In the genomic region with DNA sequence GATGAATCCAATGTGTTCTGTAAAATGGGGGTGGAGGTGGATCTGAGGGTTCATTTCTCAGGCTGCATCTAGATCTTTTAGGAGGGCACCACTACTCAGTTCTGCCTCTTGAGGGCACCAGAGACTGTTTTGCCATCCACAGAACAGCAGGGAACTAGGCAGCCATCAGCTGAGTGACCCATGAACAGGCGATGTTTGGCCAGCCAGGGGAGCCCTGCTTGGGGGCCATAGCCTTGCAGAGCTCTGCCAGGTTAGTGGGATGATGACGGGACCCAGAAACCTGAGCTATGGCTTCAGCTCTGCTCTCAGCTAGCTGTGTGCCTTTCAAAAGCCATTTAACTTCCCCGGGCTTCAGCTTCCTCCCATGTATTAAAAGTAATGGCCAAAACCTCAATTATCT, we compare ENCODE assay signal across 9 cellular contexts. TPM values are rescaled to one million over a fixed set of nuclear protein-coding genes. Genes with fewer than 3 reads are reported as not detected.
DNase-seq lines count a peak whose midpoint lies in the region; ATAC-seq and TF ChIP-seq lines count a peak whose summit lies in the region.
"Had no signal": no experiment of that assay in that cellular context is flagged by ENCODE, and none has a peak within 500 bp of the region (broad histone marks: within the 10 kb centered on the region; RNA-seq: fewer than 3 reads in every experiment).

No MANE protein-coding gene starts in this region.

- H3K4me3 ChIP-seq in MM.1S (ENCODE audit: low read length) (no peak overlapping the region), ovary (no peak overlapping the region)
- H3K4me3 ChIP-seq: skin epidermis had no signal

- no peak overlapping the region for H3K4me2 ChIP-seq in MM.1S (ENCODE audit: low read depth, low read length)

- H3K9me3 Mint-ChIP-seq in activated naive CD4-positive, alpha-beta T cell treated with anti-CD3 and anti-CD28 coated beads, Interleukin-2, amount 50 U/mL, for 72 hours = no peaks in the 10 kb centered on the region

- TF ChIP-seq POLR2A in ovary (IDR thresholded peaks at IDR 0.05) = no peak

- intact Hi-C loops in ovary (cut with DNase I) = loop anchor here in 2 of 4 donors (5.0 to 10.0 kb wide), 2 partner anchors 219 to 336 kb away; no protein-coding TSS in a partner anchor

- TF ChIP-seq EP300 in ovary (IDR thresholded peaks at IDR 0.05) = no peak

- peak; percentile 99 for TF ChIP-seq CTCF in MM.1S (IDR thresholded peaks at IDR 0.05; ENCODE audit: low read length)
- TF ChIP-seq CTCF in ovary (IDR thresholded peaks at IDR 0.05) = peak in 2 of 3 donors; percentile 28 to 36

- H3K9me3 ChIP-seq in MM.1S (replicated peaks; ENCODE audit: insufficient read depth, low read length) (no peaks in the 10 kb centered on the region), ovary (no peaks in the 10 kb centered on the region)

- no peak overlapping the region for H3K27ac Mint-ChIP-seq in activated naive CD4-positive, alpha-beta T cell treated with anti-CD3 and anti-CD28 coated beads, Interleukin-2, amount 50 U/mL, for 72 hours

- no peaks in the 10 kb centered on the region for H3K4me1 ChIP-seq in MM.1S (ENCODE audit: low read length)
- H3K4me1 ChIP-seq in ovary (ENCODE audit: insufficient read depth) = no peaks in the 10 kb centered on the region

- no peak overlapping the region for H2AFZ ChIP-seq in MM.1S (ENCODE audit: low read length)

- no peaks in the 10 kb centered on the region for H3F3A ChIP-seq in MM.1S (ENCODE audit: insufficient read depth, low read length)

- H3K36me3 ChIP-seq in MM.1S (replicated peaks; ENCODE audit: insufficient read depth, low read length) (no peaks in the 10 kb centered on the region), ovary (no peaks in the 10 kb centered on the region)

- no peaks in the 10 kb centered on the region for H3K9me2 ChIP-seq in MM.1S (replicated peaks; ENCODE audit: insufficient read depth, low read length)

- H4K20me1 ChIP-seq in MM.1S (ENCODE audit: insufficient read depth, low read length) = no peaks in the 10 kb centered on the region

- 31 to 43% (median 32%) methylated on average over 3 of the region's 3 CpGs for WGBS in ovary, 3 donors

- no peaks in the 10 kb centered on the region for H3K36me3 Mint-ChIP-seq in activated naive CD4-positive, alpha-beta T cell treated with anti-CD3 and anti-CD28 coated beads, Interleukin-2, amount 50 U/mL, for 72 hours

- no peaks in the 10 kb centered on the region for H3K79me2 ChIP-seq in MM.1S (ENCODE audit: low read length)

- H3K27me3 ChIP-seq in MM.1S (replicated peaks; ENCODE audit: insufficient read depth, low read length) = no peaks in the 10 kb centered on the region
- H3K27me3 ChIP-seq in ovary = no peaks in the 10 kb centered on the region

- H3K27ac ChIP-seq in MM.1S (ENCODE audit: low read length) (no peak overlapping the region), ovary (no peak overlapping the region)
- H3K27ac ChIP-seq: skin epidermis had no signal

- no peak overlapping the region for H3K9ac ChIP-seq in MM.1S (ENCODE audit: low read length)

- peak in 12 of 14 donors; percentile 7 to 60 (median 42) for DNase-seq in C1 segment of cervical spinal cord (lab: John Stamatoyannopoulos, UW)
- DNase-seq in MM.1S = peak; percentile 75
- peak; percentile 69 for DNase-seq in RPMI8226
- peak in 1 of 2 donors; percentile 43 for DNase-seq in activated naive CD4-positive, alpha-beta T cell treated with anti-CD3 and anti-CD28 coated beads, Interleukin-2, amount 50 U/mL, for 72 hours (ENCODE audit: low spot score in 2 of 2)
- peak; percentile 57 for DNase-seq in glomerular endothelial cell (ENCODE audit: extremely low read depth, low read depth, low spot score)
- DNase-seq in ovary = peak; percentile 14 to 66 (median 37)
- no peak for DNase-seq in mesenteric fat pad (ENCODE audit: low spot score)

- ATAC-seq in GM18873 (IDR thresholded peaks at IDR 0.05; ENCODE audit: low FRiP score, unreplicated experiment) = peak; percentile 43
- ATAC-seq in activated naive CD4-positive, alpha-beta T cell treated with anti-CD3 and anti-CD28 coated beads, Interleukin-2, amount 50 U/mL, for 72 hours = peak; percentile 69 to 73

RNA-seq across cellular contexts. Expression of gene NOS1AP, which starts 13.4 kb away (rescaled TPM):
- under 1 TPM; 0.18 to 0.27 TPM for total RNA-seq in activated naive CD4-positive, alpha-beta T cell treated with anti-CD3 and anti-CD28 coated beads, Interleukin-2, amount 50 U/mL, for 72 hours
- 1.4 and 2.0 TPM in 2 replicates for total RNA-seq in glomerular endothelial cell
- 1 to 10 TPM in 5 of 7 donors, under 1 TPM in 2; 0.72 to 4.4 (median 1.5) TPM for total RNA-seq in ovary
- polyA plus RNA-seq in ovary = 1 to 10 TPM in 1 of 2 donors, under 1 TPM in 1; 0.50 to 1.8 TPM
- 1.3 TPM for total RNA-seq in mesenteric fat pad

RNA-seq across cellular contexts. Expression of gene OLFML2B, which starts 32.4 kb away (rescaled TPM):
- under 1 TPM; 0.14 to 0.18 TPM for total RNA-seq in activated naive CD4-positive, alpha-beta T cell treated with anti-CD3 and anti-CD28 coated beads, Interleukin-2, amount 50 U/mL, for 72 hours
- total RNA-seq in glomerular endothelial cell (0.53 and 3.4 TPM in 2 replicates), ovary (10 to 100 TPM in 1 of 7 donors, 1 to 10 TPM in 6; 1.0 to 10.3 (median 4.6) TPM), mesenteric fat pad (29.5 TPM)
- polyA plus RNA-seq in ovary = 10 to 100 TPM in 1 of 2 donors, 1 to 10 TPM in 1; 7.5 to 37.6 TPM
